In the genomic region with DNA sequence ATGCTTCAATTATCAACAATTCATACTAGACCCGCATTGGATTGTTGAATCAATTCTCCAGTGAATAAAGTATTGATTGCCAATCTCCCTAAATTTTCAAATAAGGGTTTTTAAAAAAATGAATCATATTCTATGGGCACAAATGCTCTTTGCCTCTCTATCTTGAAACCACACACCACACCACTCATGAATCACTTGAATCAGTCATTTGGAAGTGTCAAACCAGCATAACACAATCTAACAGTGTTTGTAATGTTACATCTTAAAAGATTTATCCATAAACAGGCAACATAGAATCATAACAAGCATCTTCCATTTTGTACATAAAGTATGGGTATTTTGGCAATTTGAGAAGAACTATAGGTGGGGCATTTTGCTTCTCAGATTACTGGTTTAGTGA, we compare ENCODE assay signal across 22 cellular contexts.
DNase-seq lines count a peak whose midpoint lies in the region; ATAC-seq and TF ChIP-seq lines count a peak whose summit lies in the region.
"Had no signal": no experiment of that assay in that cellular context is flagged by ENCODE, and none has a peak within 500 bp of the region (broad histone marks: within the 10 kb centered on the region; RNA-seq: fewer than 3 reads in every experiment).

No MANE protein-coding gene starts in this region.

- TF ChIP-seq CTCF in nephron progenitor cell (IDR thresholded peaks at IDR 0.05) (no peak), chondrocyte (IDR thresholded peaks at IDR 0.05) (no peak)

- H3K4me1 Mint-ChIP-seq in activated T-helper 17 cell treated with anti-CD3 and anti-CD28 coated beads, Interleukin-2, amount 50 U/mL, for 72 hours = no peaks in the 10 kb centered on the region
- H3K4me1 Mint-ChIP-seq in nephron progenitor cell (peaks cover 53% of the 10 kb centered on the region), chondrocyte (ENCODE audit: low read depth) (peaks cover 10% of the 10 kb centered on the region)
- H3K4me1 Mint-ChIP-seq: CD14-positive monocyte; CD8-positive, alpha-beta memory T cell had no signal

- no peaks in the 10 kb centered on the region for H3K36me3 ChIP-seq in SJCRH30
- H3K36me3 ChIP-seq: BE2C; BLaER1 treated with 17β-estradiol and CSF1 and Interleukin-3, amounts not matched to agents 10 nM and 100 nM had no signal

- H3K9me3 ChIP-seq in SJCRH30 (replicated peaks) = no peaks in the 10 kb centered on the region
- H3K9me3 ChIP-seq: A549; BE2C; BLaER1 treated with 17β-estradiol and CSF1 and Interleukin-3, amounts not matched to agents 10 nM and 100 nM had no signal

- no peak overlapping the region for H3K27ac ChIP-seq in SJCRH30
- H3K27ac ChIP-seq: A549; BLaER1 treated with 17β-estradiol and CSF1 and Interleukin-3, amounts not matched to agents 10 nM and 100 nM had no signal

- H3K27ac Mint-ChIP-seq in activated T-helper 17 cell treated with anti-CD3 and anti-CD28 coated beads, Interleukin-2, amount 50 U/mL, for 72 hours = no peak overlapping the region
- peak overlapping the region; percentile 8 for H3K27ac Mint-ChIP-seq in nephron progenitor cell
- H3K27ac Mint-ChIP-seq in chondrocyte (ENCODE audit: unreplicated experiment) = no peak overlapping the region
- H3K27ac Mint-ChIP-seq: CD14-positive monocyte; CD4-positive, alpha-beta T cell; CD8-positive, alpha-beta memory T cell; GM23338; H9 had no signal

- peak; percentile 63 for ATAC-seq in activated T-helper 17 cell treated with anti-CD3 and anti-CD28 coated beads, Interleukin-2, amount 50 U/mL, for 72 hours (replicated peaks)
- no peak for ATAC-seq in HG02759 (IDR thresholded peaks at IDR 0.05; ENCODE audit: unreplicated experiment)
- ATAC-seq: A549, GM23338, HCT116 had no signal

- no peak overlapping the region for H3K4me3 Mint-ChIP-seq in activated T-helper 17 cell treated with anti-CD3 and anti-CD28 coated beads, Interleukin-2, amount 50 U/mL, for 72 hours
- H3K4me3 Mint-ChIP-seq in nephron progenitor cell (no peak overlapping the region), chondrocyte (ENCODE audit: unreplicated experiment) (no peak overlapping the region)
- H3K4me3 Mint-ChIP-seq: CD14-positive monocyte; CD4-positive, alpha-beta T cell; CD8-positive, alpha-beta memory T cell; GM23338; H9 had no signal

- H3K4me1 ChIP-seq in SJCRH30 = no peaks in the 10 kb centered on the region
- H3K4me1 ChIP-seq: A549, BE2C had no signal

- no peaks in the 10 kb centered on the region for H3K9me3 Mint-ChIP-seq in activated T-helper 17 cell treated with anti-CD3 and anti-CD28 coated beads, Interleukin-2, amount 50 U/mL, for 72 hours
- peaks cover 24% of the 10 kb centered on the region for H3K9me3 Mint-ChIP-seq in nephron progenitor cell
- H3K9me3 Mint-ChIP-seq in chondrocyte (ENCODE audit: low read depth) = peaks cover 4% of the 10 kb centered on the region
- H3K9me3 Mint-ChIP-seq: CD4-positive, alpha-beta T cell; CD8-positive, alpha-beta memory T cell had no signal

- H3K4me3 ChIP-seq in SJCRH30 = no peak overlapping the region
- H3K4me3 ChIP-seq: A549; BLaER1 treated with 17β-estradiol and CSF1 and Interleukin-3, amounts not matched to agents 10 nM and 100 nM; GM23338 had no signal

- H3K27me3 ChIP-seq in SJCRH30 = no peaks in the 10 kb centered on the region
- H3K27me3 ChIP-seq: BE2C; BLaER1 treated with 17β-estradiol and CSF1 and Interleukin-3, amounts not matched to agents 10 nM and 100 nM had no signal

- no peaks in the 10 kb centered on the region for H3K36me3 Mint-ChIP-seq in activated T-helper 17 cell treated with anti-CD3 and anti-CD28 coated beads, Interleukin-2, amount 50 U/mL, for 72 hours (ENCODE audit: low read depth)
- H3K36me3 Mint-ChIP-seq in nephron progenitor cell (ENCODE audit: low read depth) (peaks cover 44% of the 10 kb centered on the region), chondrocyte (ENCODE audit: low read depth) (no peaks in the 10 kb centered on the region)
- H3K36me3 Mint-ChIP-seq: CD14-positive monocyte; CD8-positive, alpha-beta memory T cell had no signal

- DNase-seq in NCI-H226 (peak; percentile 31), nephron progenitor cell (no peak), chondrocyte (ENCODE audit: low spot score) (no peak), SJCRH30 (no peak)
- DNase-seq in activated CD8-positive, alpha-beta memory T cell treated with anti-CD3 and anti-CD28 coated beads for 24 hours = no peak
- DNase-seq: 8988T; ACHN; AML-193; BE2C; CD4-positive, alpha-beta T cell; CD8-positive, alpha-beta memory T cell; DMS53; DMS79 treated with DMSO at 0.1 percent for 48 hours; GF-D8; H9 had no signal

- peaks cover 7% of the 10 kb centered on the region for H3K27me3 Mint-ChIP-seq in activated T-helper 17 cell treated with anti-CD3 and anti-CD28 coated beads, Interleukin-2, amount 50 U/mL, for 72 hours
- peaks cover 4% of the 10 kb centered on the region for H3K27me3 Mint-ChIP-seq in nephron progenitor cell (ENCODE audit: low read depth, poor library complexity)
- H3K27me3 Mint-ChIP-seq in chondrocyte (ENCODE audit: low read depth) = no peaks in the 10 kb centered on the region
